8 cellular contexts compared by ENCODE assay signal in the genomic region with DNA sequence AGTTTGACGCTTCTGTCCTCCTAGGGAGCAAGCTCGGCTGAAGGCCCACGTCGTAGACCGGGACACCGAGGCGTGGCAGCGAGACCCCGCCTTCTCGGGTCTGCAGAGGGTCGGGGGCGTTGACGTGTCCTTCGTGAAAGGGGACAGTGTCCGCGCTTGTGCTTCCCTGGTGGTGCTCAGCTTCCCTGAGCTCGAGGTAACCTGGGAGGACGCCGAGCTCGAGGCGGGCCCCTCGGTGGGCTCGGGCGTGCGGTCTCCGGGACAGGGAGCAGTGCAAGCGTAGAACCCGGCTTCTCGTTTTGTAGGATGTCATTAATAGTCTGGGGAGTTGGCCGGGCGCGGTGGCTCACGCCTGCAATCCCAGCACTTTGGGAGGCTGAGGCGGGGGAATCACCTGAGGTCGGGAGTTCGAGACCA. TPM values are rescaled to one million over a fixed set of nuclear protein-coding genes. Genes with fewer than 3 reads are reported as not detected.
A peak's percentile ranks its signal among the peaks of the same experiment; 100 is the strongest.
DNase-seq lines count a peak whose midpoint lies in the region; ATAC-seq and TF ChIP-seq lines count a peak whose summit lies in the region.

No MANE protein-coding gene starts in this region.

- H3K9ac ChIP-seq in fibroblast of lung (ENCODE audit: insufficient read depth, low read length) (peak overlapping the region; percentile 100), rectal smooth muscle tissue (ENCODE audit: low read length) (peak overlapping the region; percentile 92)

- no peaks in the 10 kb centered on the region for H3K9me3 ChIP-seq in PC-9 (ENCODE audit: insufficient read depth, low read depth)
- no peaks in the 10 kb centered on the region for H3K9me3 ChIP-seq in fibroblast of lung (ENCODE audit: control insufficient read depth, insufficient read depth, low read depth, low read length)

- peak overlapping the region; percentile 94 for H3K4me2 ChIP-seq in PC-9
- peak overlapping the region; percentile 93 for H3K4me2 ChIP-seq in fibroblast of lung (ENCODE audit: extremely low read depth, insufficient read depth, low read length)

- ATAC-seq in GM19372 (IDR thresholded peaks at IDR 0.05; ENCODE audit: low read depth, unreplicated experiment) (peak; percentile 22), HG02870 (IDR thresholded peaks at IDR 0.05; ENCODE audit: unreplicated experiment) (no peak), GM18858 (IDR thresholded peaks at IDR 0.05; ENCODE audit: unreplicated experiment) (no peak)

- H3K4me1 ChIP-seq in PC-9 (replicated peaks; ENCODE audit: insufficient read depth): 0 out of 2 replicates have a peak, but pooled peaks cover 6% of the 10 kb centered on the region
- peaks cover 7% of the 10 kb centered on the region for H3K4me1 ChIP-seq in fibroblast of lung (ENCODE audit: control insufficient read depth, extremely low read depth, insufficient read depth, low read length)
- peaks cover 3% of the 10 kb centered on the region for H3K4me1 ChIP-seq in rectal smooth muscle tissue (ENCODE audit: control insufficient read depth, insufficient read depth, low read length)

- no peaks in the 10 kb centered on the region for H3K9me2 ChIP-seq in PC-9 (ENCODE audit: insufficient read depth)

- peak overlapping the region; percentile 70; the same call in 1 of the 2 replicates for H3K27ac ChIP-seq in PC-9
- peak overlapping the region; percentile 100 for H3K27ac ChIP-seq in fibroblast of lung (ENCODE audit: insufficient read depth, low read length)
- H3K27ac ChIP-seq in rectal smooth muscle tissue (ENCODE audit: low read depth, low read length): peak overlapping the region; percentile 95

- DNase-seq in PC-9 (no peak), fibroblast of lung (ENCODE audit: low read depth in 2 of 2) (no peak), islet precursor cell (no peak), NCI-H1417 treated with DMSO at 0.1 percent for 48 hours (lab: John Stamatoyannopoulos, UW) (no peak)

- H3K4me3 ChIP-seq in PC-9 (peak overlapping the region; percentile 67), fibroblast of lung (replicated peaks in 1 of 4; ENCODE audit: control extremely low read depth in 1 of 4, insufficient read depth in 1 of 4, low read depth in 3 of 4, low read length in 4 of 4) (peak overlapping the region; percentile 87 to 100 (median 98)), rectal smooth muscle tissue (ENCODE audit: low read length) (peak overlapping the region; percentile 90)

- H4K20me1 ChIP-seq in PC-9 (ENCODE audit: insufficient read depth) (no peaks in the 10 kb centered on the region), fibroblast of lung (ENCODE audit: control insufficient read depth, extremely low read depth, insufficient read depth, low read length) (no peaks in the 10 kb centered on the region)

- H3K36me3 ChIP-seq in PC-9 (ENCODE audit: low read depth) (no peaks in the 10 kb centered on the region), fibroblast of lung (ENCODE audit: control insufficient read depth, insufficient read depth, low read length) (peaks cover 11% of the 10 kb centered on the region), rectal smooth muscle tissue (ENCODE audit: control insufficient read depth, insufficient read depth, low read length) (peaks cover 6% of the 10 kb centered on the region)

- CTCF ChIA-PET in PC-9 (lab: Charles Lee): no interaction called here

- no peaks in the 10 kb centered on the region for H3F3A ChIP-seq in PC-9 (ENCODE audit: insufficient read depth, low read depth)

- H3K79me2 ChIP-seq in PC-9 (ENCODE audit: low read depth) (peaks cover 10% of the 10 kb centered on the region), fibroblast of lung (ENCODE audit: control insufficient read depth, insufficient read depth, low read length) (peaks cover 13% of the 10 kb centered on the region)

- H3K27me3 ChIP-seq in PC-9 (ENCODE audit: insufficient read depth, low read depth) (no peaks in the 10 kb centered on the region), fibroblast of lung (ENCODE audit: control insufficient read depth, insufficient read depth, low read length) (no peaks in the 10 kb centered on the region), rectal smooth muscle tissue (ENCODE audit: control insufficient read depth, insufficient read depth, low read length) (no peaks in the 10 kb centered on the region)

- intact Hi-C loops in PC-9 (cut with micrococcal nuclease; ENCODE audit: unreplicated experiment): no loop called here

- TF ChIP-seq CTCF in PC-9 (conservative IDR thresholded peaks at IDR 0.05) (no peak), fibroblast of lung (conservative IDR thresholded peaks at IDR 0.05 in 1 of 2, IDR thresholded peaks at IDR 0.05 in 1 of 2; ENCODE audit: low read depth in 1 of 2, low read length in 2 of 2) (no peak)

- BruUV-seq in PC-9 (replicated peaks; lab: Mats Ljungman, UMichigan): no TSS peak

- POLR2A ChIA-PET in PC-9 (lab: Charles Lee; ENCODE audit: unreplicated experiment): no interaction called here

- H2AFZ ChIP-seq in PC-9 (peak overlapping the region; percentile 96), fibroblast of lung (ENCODE audit: low read length) (peak overlapping the region; percentile 89)

RNA-seq across cellular contexts. Expression of gene ENDOV, which starts 0.7 kb away (rescaled TPM):
- 50.3 and 84.8 TPM in 2 replicates for total RNA-seq in PC-9 (2021)
- 25.4 and 28.7 TPM in 2 replicates for total RNA-seq in fibroblast of lung
- 10.1 and 13.1 TPM in 2 replicates for polyA plus RNA-seq in fibroblast of lung
- polyA plus RNA-seq in fibroblast of lung (2012): 15.0 and 17.0 TPM in 2 replicates
- 8.7 and 9.9 TPM in 2 replicates for polyA minus RNA-seq in fibroblast of lung (ENCODE audit: low replicate concordance)
